In the genomic region with DNA sequence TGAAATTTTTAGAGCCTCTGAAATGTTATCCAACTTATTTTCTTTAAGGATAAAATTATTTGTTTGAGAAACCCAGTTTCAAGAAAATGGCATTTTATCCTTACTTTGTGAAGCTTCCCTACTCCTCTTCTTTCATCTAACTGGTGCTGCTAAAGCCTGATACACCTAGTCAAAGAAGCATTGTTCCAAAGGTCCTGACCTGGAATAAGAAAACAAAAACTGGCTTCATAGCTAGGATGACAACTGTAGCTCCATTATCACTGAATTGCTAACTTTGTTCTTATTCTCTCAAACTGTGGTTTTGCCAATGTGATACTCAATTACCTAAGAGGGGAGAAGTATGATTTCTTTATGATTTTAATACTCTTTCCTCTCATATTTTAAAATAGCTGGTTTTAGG, we compare ENCODE assay signal across 26 cellular contexts. TPM values are rescaled to one million over a fixed set of nuclear protein-coding genes. Genes with fewer than 3 reads are reported as not detected.
DNase-seq lines count a peak whose midpoint lies in the region; ATAC-seq, FAIRE-seq and TF ChIP-seq lines count a peak whose summit lies in the region.
"Had no signal": no experiment of that assay in that cellular context is flagged by ENCODE, and none has a peak within 500 bp of the region (broad histone marks: within the 10 kb centered on the region; RNA-seq: fewer than 3 reads in every experiment).

No MANE protein-coding gene starts in this region.

- H3K27me3 ChIP-seq in HepG2 (ENCODE audit: control insufficient read depth in 1 of 2, insufficient read depth in 2 of 2, low read length in 2 of 2) (no peaks in the 10 kb centered on the region), right lobe of liver (no peaks in the 10 kb centered on the region)
- H3K27me3 ChIP-seq: BE2C, BLaER1 had no signal

- FAIRE-seq in HepG2 (lab: Jason Lieb, UNC): peak; percentile 36
- FAIRE-seq: A204.1, GM12891, GM19239 had no signal

- no TSS peak for BruUV-seq in HepG2 (replicated peaks; lab: Mats Ljungman, UMichigan)
- BruUV-seq in Calu3 (replicated peaks; lab: Mats Ljungman, UMichigan): no TSS peak

- H3K27ac ChIP-seq in HepG2 (ENCODE audit: extremely low read length, insufficient read depth, low read length) (no peak overlapping the region), right lobe of liver (no peak overlapping the region)
- H3K27ac ChIP-seq: BLaER1 had no signal

- ATAC-seq in HepG2 (no peak), right lobe of liver (no peak), GM19455 (IDR thresholded peaks at IDR 0.05; ENCODE audit: unreplicated experiment) (no peak)

- no peak overlapping the region for H2AFZ ChIP-seq in HepG2 (ENCODE audit: low read length)

- H3K4me3 ChIP-seq in HepG2 (replicated peaks in 1 of 3; ENCODE audit: insufficient read depth in 1 of 3, low read depth in 2 of 3, low read length in 3 of 3) (no peak overlapping the region), right lobe of liver (no peak overlapping the region)
- H3K4me3 ChIP-seq: BLaER1 had no signal

- CTCF ChIA-PET in HepG2 (lab: Yijun Ruan, JAX; ENCODE audit: low intra/inter-chr PET ratio, low total read pairs) (no interaction called here), Calu3 (lab: Charles Lee) (interaction anchor here (0.7 to 1.1 kb wide), 3 partner anchors 9 to 119 kb away, joined by 3 to 5 read pairs (median 4); partner anchors contain the start of gene ATP2C1), GM10248 (lab: Yijun Ruan, JAX) (interaction anchor here (1.0 kb wide), 1 partner anchor 8 kb away, joined by 3 read pairs; no protein-coding TSS in a partner anchor)

- H4K20me1 ChIP-seq in HepG2 (ENCODE audit: insufficient read depth, low read length): no peaks in the 10 kb centered on the region
- H4K20me1 ChIP-seq: BLaER1 had no signal

- peaks cover 5% of the 10 kb centered on the region for H3K36me3 Mint-ChIP-seq in Calu3 (ENCODE audit: insufficient read depth, unreplicated experiment)
- H3K36me3 Mint-ChIP-seq: CD14-positive monocyte; CD4-positive, alpha-beta memory T cell; CD4-positive, CD25-positive, alpha-beta regulatory T cell; CD8-positive, alpha-beta memory T cell had no signal

- H3K9me3 Mint-ChIP-seq in Calu3 (ENCODE audit: low read depth, unreplicated experiment): peaks cover 8% of the 10 kb centered on the region
- H3K9me3 Mint-ChIP-seq: CD8-positive, alpha-beta memory T cell had no signal

- H3K4me3 Mint-ChIP-seq in Calu3 (ENCODE audit: low read depth, unreplicated experiment): no peak overlapping the region
- H3K4me3 Mint-ChIP-seq: CD14-positive monocyte; CD4-positive, CD25-positive, alpha-beta regulatory T cell; CD8-positive, alpha-beta memory T cell had no signal

- no peaks in the 10 kb centered on the region for H3K9me3 ChIP-seq in HepG2 (ENCODE audit: low read length)
- no peaks in the 10 kb centered on the region for H3K9me3 ChIP-seq in right lobe of liver
- H3K9me3 ChIP-seq: BE2C, Caco-2 had no signal

- POLR2A ChIA-PET in HepG2 (lab: Yijun Ruan, JAX): no interaction called here
- POLR2A ChIA-PET in GM10248 (lab: Yijun Ruan, JAX): no interaction called here

- H3K4me2 ChIP-seq in HepG2 (ENCODE audit: low read depth, low read length): no peak overlapping the region
- H3K4me2 ChIP-seq: BLaER1 had no signal

- DNase-seq in HepG2 (ENCODE audit: low spot score) (peak; percentile 42), right lobe of liver (no peak), Calu3 (no peak), foreskin melanocyte (peak; percentile 10), GM10248 (ENCODE audit: extremely low spot score) (no peak)
- DNase-seq: 8988T; ACHN; BE2C; C1 segment of cervical spinal cord; Caco-2; CD4-positive, alpha-beta memory T cell; CD4-positive, CD25-positive, alpha-beta regulatory T cell; CD8-positive, alpha-beta memory T cell; DMS 273 treated with DMSO at 0.1 percent for 48 hours; DMS153; DMS53; DMS79; DND-41; EL; GDM1 had no signal

- intact Hi-C loops in HepG2 (cut with micrococcal nuclease; ENCODE audit: unreplicated experiment) (no loop called here), right lobe of liver (cut with DNase I) (no loop called here), Calu3 (cut with micrococcal nuclease; ENCODE audit: unreplicated experiment) (no loop called here)

- H3K36me3 ChIP-seq in HepG2 (replicated peaks in 1 of 2; ENCODE audit: control insufficient read depth in 1 of 2, insufficient read depth in 2 of 2, low read length in 2 of 2) (no peaks in the 10 kb centered on the region), right lobe of liver (no peaks in the 10 kb centered on the region)
- H3K36me3 ChIP-seq: BE2C, BLaER1 had no signal

- no peaks in the 10 kb centered on the region for H3K79me2 ChIP-seq in HepG2 (ENCODE audit: insufficient read depth, low read length)

- in situ Hi-C loops in HepG2 (cut with HindIII; ENCODE audit: extremely low pct_ligation_motif_present, low pct_unique_long_range_greater_than_20kb): no loop called here

- H3K4me1 ChIP-seq in HepG2 (ENCODE audit: insufficient read depth, low read length) (peaks cover 16% of the 10 kb centered on the region; the same call in 1 of the 2 replicates), right lobe of liver (no peaks in the 10 kb centered on the region)
- H3K4me1 ChIP-seq: BE2C, BLaER1, Caco-2 had no signal

- H3K27ac Mint-ChIP-seq in Calu3 (ENCODE audit: unreplicated experiment): peak overlapping the region; percentile 35
- H3K27ac Mint-ChIP-seq: CD14-positive monocyte; CD4-positive, alpha-beta memory T cell; CD4-positive, CD25-positive, alpha-beta regulatory T cell; CD8-positive, alpha-beta memory T cell had no signal

- TF ChIP-seq EP300 in HepG2 (IDR thresholded peaks at IDR 0.05; ENCODE audit: low read depth in 2 of 2, low read length in 2 of 2) (no peak), HepG2 (CRISPR knock-in tag; IDR thresholded peaks at IDR 0.05; ENCODE audit: borderline replicate concordance) (no peak)

- H3K9ac ChIP-seq in HepG2 (ENCODE audit: insufficient read depth, low read depth, low read length): no peak overlapping the region
- H3K9ac ChIP-seq: BLaER1 had no signal

- TF ChIP-seq RAD21 in HepG2 (CRISPR knock-in tag; IDR thresholded peaks at IDR 0.05): no peak

- TF ChIP-seq POLR2A in HepG2 (IDR thresholded peaks at IDR 0.05; ENCODE audit: insufficient read depth in 1 of 2, low read depth in 2 of 2, low read length in 2 of 2) (no peak), right lobe of liver (IDR thresholded peaks at IDR 0.05) (no peak)

- TF ChIP-seq CTCF in HepG2 (CRISPR knock-in tag; IDR thresholded peaks at IDR 0.05): no peak
- TF ChIP-seq CTCF in right lobe of liver (IDR thresholded peaks at IDR 0.05): no peak
- no peak for TF ChIP-seq CTCF in Calu3 (IDR thresholded peaks at IDR 0.05; ENCODE audit: unreplicated experiment)
- no peak for TF ChIP-seq CTCF in GM10248 (IDR thresholded peaks at IDR 0.05; ENCODE audit: control extremely low read depth, extremely low read depth, low read depth, missing control alignments)

- H3K4me1 Mint-ChIP-seq in Calu3 (ENCODE audit: low read depth, unreplicated experiment): peaks cover 41% of the 10 kb centered on the region
- H3K4me1 Mint-ChIP-seq: CD14-positive monocyte; CD4-positive, alpha-beta memory T cell; CD4-positive, CD25-positive, alpha-beta regulatory T cell; CD8-positive, alpha-beta memory T cell had no signal

- no peaks in the 10 kb centered on the region for H3K27me3 Mint-ChIP-seq in Calu3 (ENCODE audit: unreplicated experiment)
- H3K27me3 Mint-ChIP-seq: CD4-positive, alpha-beta memory T cell; CD8-positive, alpha-beta memory T cell had no signal

TF ChIP-seq in HepG2, 621 proteins besides CTCF, POLR2A, EP300 and RAD21:
- TF ChIP-seq NR2F6 (IDR thresholded peaks at IDR 0.05) (peak; percentile 46; the same call in 1 of the 2 replicates), NR2F6 (CRISPR knock-in tag; IDR thresholded peaks at IDR 0.05) (peak; percentile 46; the same call in 1 of the 2 replicates), ZNF7 (CRISPR knock-in tag; IDR thresholded peaks at IDR 0.05) (no peak), ZNF549 (CRISPR knock-in tag; IDR thresholded peaks at IDR 0.05) (no peak), ZEB1 (IDR thresholded peaks at IDR 0.05; ENCODE audit: insufficient replicate concordance, low read depth) (no peak), SOX13 (IDR thresholded peaks at IDR 0.05) (no peak), SOX13 (CRISPR knock-in tag; conservative IDR thresholded peaks at IDR 0.05 in 1 of 2, IDR thresholded peaks at IDR 0.05 in 1 of 2) (peak in 1 of 2 experiments; percentile 80; a peak in 2 of 4 replicates), SOX5 (CRISPR knock-in tag; IDR thresholded peaks at IDR 0.05; ENCODE audit: borderline replicate concordance) (peak; percentile 70; the same call in 1 of the 2 replicates)

RNA-seq across cellular contexts. Expression of gene ATP2C1, which starts 27.6 kb away (rescaled TPM):
- total RNA-seq in HepG2 (2016; rRNA removed; fragmentation: Illumina TruSeq; extraction: Trizol) (35.4 and 37.6 TPM in 2 replicates), right lobe of liver (10 to 100 TPM; 19.2 to 44.0 (median 27.5) TPM), Calu3 (2022) (267 and 361 TPM in 2 replicates)
- 11.5 and 11.9 TPM in 2 replicates for total RNA-seq in HepG2 (2016; cell fraction: cytosol; rRNA removed; fragmentation: Illumina TruSeq; extraction: Trizol; ENCODE audit: low read depth)
- 34.9 and 36.4 TPM in 2 replicates for total RNA-seq in HepG2 (2016; cell fraction: insoluble cytoplasmic fraction; rRNA removed; fragmentation: Illumina TruSeq; extraction: Trizol)
- 25.8 and 32.2 TPM in 2 replicates for total RNA-seq in HepG2 (2016; cell fraction: membrane; rRNA removed; fragmentation: Illumina TruSeq; extraction: Trizol)
- total RNA-seq in HepG2 (2016; cell fraction: nucleus; rRNA removed; fragmentation: Illumina TruSeq; extraction: Trizol): 56.8 and 65.6 TPM in 2 replicates
- polyA plus RNA-seq in HepG2 (2011; rRNA removed): 29.0 and 32.4 TPM in 2 replicates
- polyA plus RNA-seq in HepG2 (2011; cell fraction: cytosol; rRNA removed): 16.1 and 27.6 TPM in 2 replicates
- 23.3 and 32.3 TPM in 2 replicates for polyA plus RNA-seq in HepG2 (2011; cell fraction: nucleus; rRNA removed)
- 30.6 and 32.0 TPM in 2 replicates for polyA plus RNA-seq in HepG2 (2012)
- polyA plus RNA-seq in HepG2 (2016; cell fraction: cytosol; fragmentation: Illumina TruSeq; extraction: Trizol; ENCODE audit: low read depth): 6.5 and 6.7 TPM in 2 replicates
- polyA plus RNA-seq in HepG2 (2016; cell fraction: insoluble cytoplasmic fraction; fragmentation: Illumina TruSeq; extraction: Trizol; ENCODE audit: low read depth): 33.2 and 33.9 TPM in 2 replicates
- 16.0 and 16.9 TPM in 2 replicates for polyA plus RNA-seq in HepG2 (2016; cell fraction: membrane; fragmentation: Illumina TruSeq; extraction: Trizol; ENCODE audit: low read depth)
- polyA plus RNA-seq in HepG2 (2016; cell fraction: nucleus; fragmentation: Illumina TruSeq; extraction: Trizol; ENCODE audit: insufficient read depth, low read depth): 56.2 and 67.8 TPM in 2 replicates
- 30.6 and 40.4 TPM in 2 replicates for polyA minus RNA-seq in HepG2 (2011; rRNA and poly(A)+ RNA removed; ENCODE audit: low replicate concordance)
- polyA minus RNA-seq in HepG2 (2011; cell fraction: cytosol; rRNA and poly(A)+ RNA removed): 30.3 and 32.8 TPM in 2 replicates
- 73.3 and 81.3 TPM in 2 replicates for polyA minus RNA-seq in HepG2 (2011; cell fraction: nucleus; rRNA and poly(A)+ RNA removed)

Comparison
In these comparisons a context has a peak if more than half of its experiments do, and no peak if none do; other contexts are left out.
1. DNase-seq: peak in HepG2 (single experiment) and foreskin melanocyte (single experiment); none in right lobe of liver (0 of 3), Calu3 (single experiment) and GM10248 (single experiment).